ENCODE assay signal across 19 cellular contexts in genomic region chr10:128066954-128067382, GRCh38. TPM values are rescaled to one million over a fixed set of nuclear protein-coding genes. Genes with fewer than 3 reads are reported as not detected.
A peak's percentile ranks its signal among the peaks of the same experiment; 100 is the strongest.
DNase-seq lines count a peak whose midpoint lies in the region; ATAC-seq and TF ChIP-seq lines count a peak whose summit lies in the region.
"Had no signal": no experiment of that assay in that cellular context is flagged by ENCODE, and none has a peak within 500 bp of the region (broad histone marks: within the 10 kb centered on the region; RNA-seq: fewer than 3 reads in every experiment).

No MANE protein-coding gene starts in this region.

- no peaks in the 10 kb centered on the region for H3K79me2 ChIP-seq in hepatocyte
- H3K79me2 ChIP-seq: parathyroid adenoma had no signal

- no peaks in the 10 kb centered on the region for H4K20me1 ChIP-seq in hepatocyte (ENCODE audit: insufficient read depth, poor library complexity, severe bottlenecking)

- CTCF ChIA-PET in activated CD4-positive, alpha-beta T cell treated with anti-CD3 and anti-CD28 coated beads for 36 hours (lab: Charles Lee): interaction anchor here (1.1 to 5.9 kb wide), 2 partner anchors 31 to 48 kb away, joined by 3 to 120 read pairs; no protein-coding TSS in a partner anchor

- POLR2A ChIA-PET in activated CD4-positive, alpha-beta T cell treated with anti-CD3 and anti-CD28 coated beads for 36 hours (lab: Charles Lee): no interaction called here

- H3K27me3 ChIP-seq in endodermal cell (ENCODE audit: control insufficient read depth, insufficient read depth, low read length, poor library complexity, severe bottlenecking): peaks cover 20% of the 10 kb centered on the region
- H3K27me3 ChIP-seq in hepatocyte: no peaks in the 10 kb centered on the region
- H3K27me3 ChIP-seq: BE2C, stomach had no signal

- peaks cover 17% of the 10 kb centered on the region for H3K4me1 ChIP-seq in endodermal cell (ENCODE audit: control insufficient read depth, insufficient read depth, low read length)
- H3K4me1 ChIP-seq in hepatocyte (ENCODE audit: insufficient read depth): no peaks in the 10 kb centered on the region
- H3K4me1 ChIP-seq: BE2C, parathyroid adenoma had no signal

- no peak overlapping the region for H3K4me3 ChIP-seq in endodermal cell (ENCODE audit: low read length)
- no peak overlapping the region for H3K4me3 ChIP-seq in hepatocyte
- H3K4me3 ChIP-seq: sigmoid colon, SK-N-MC, stomach had no signal

- H3K9me2 ChIP-seq in hepatocyte (replicated peaks; ENCODE audit: insufficient read depth): no peaks in the 10 kb centered on the region

- peaks cover 64% of the 10 kb centered on the region for H3K4me1 Mint-ChIP-seq in activated CD4-positive, alpha-beta T cell treated with anti-CD3 and anti-CD28 coated beads for 36 hours
- H3K4me1 Mint-ChIP-seq in IgD-negative memory B cell: peaks cover 29 to 52% (median 42%) of the 10 kb centered on the region in 3 donors
- H3K4me1 Mint-ChIP-seq in endothelial cell (ENCODE audit: unreplicated experiment): peaks cover 56% of the 10 kb centered on the region
- H3K4me1 Mint-ChIP-seq in endodermal cell: peaks cover 20% of the 10 kb centered on the region

- no peak overlapping the region for H3K4me3 Mint-ChIP-seq in activated CD4-positive, alpha-beta T cell treated with anti-CD3 and anti-CD28 coated beads for 36 hours
- H3K4me3 Mint-ChIP-seq in IgD-negative memory B cell (peak overlapping the region in 3 of 4 donors; percentile 10 to 35 (median 11)), endothelial cell (ENCODE audit: unreplicated experiment) (peak overlapping the region; percentile 52), endodermal cell (no peak overlapping the region)

- H3K9me3 ChIP-seq in endodermal cell (ENCODE audit: control insufficient read depth, low read length): no peaks in the 10 kb centered on the region
- no peaks in the 10 kb centered on the region for H3K9me3 ChIP-seq in hepatocyte (ENCODE audit: low read depth)
- H3K9me3 ChIP-seq: BE2C, sigmoid colon, stomach had no signal

- intact Hi-C loops in activated CD4-positive, alpha-beta T cell treated with anti-CD3 and anti-CD28 coated beads for 36 hours (cut with DNase I, micrococcal nuclease): loop anchor here in 1 of 2 experiments (10.0 kb wide), 1 partner anchor 352 kb away; no protein-coding TSS in a partner anchor

- H3K27ac ChIP-seq in endodermal cell (ENCODE audit: low read depth, low read length): no peak overlapping the region
- no peak overlapping the region for H3K27ac ChIP-seq in hepatocyte
- H3K27ac ChIP-seq: 22Rv1, parathyroid adenoma, sigmoid colon, SK-N-MC, stomach had no signal

- DNase-seq in activated CD4-positive, alpha-beta T cell treated with anti-CD3 and anti-CD28 coated beads for 36 hours: no peak
- no peak for DNase-seq in activated CD4-positive, alpha-beta T cell treated with anti-CD3 and anti-CD28 coated beads, Interleukin-2, amount 50 U/mL, for 48 hours
- DNase-seq in endothelial cell (ENCODE audit: low spot score) (no peak), omental fat pad (ENCODE audit: low spot score) (peak; percentile 21), endodermal cell (no peak), HPDE6-E6E7 (ENCODE audit: extremely low spot score) (no peak), hepatocyte (ENCODE audit: low spot score) (no peak)
- DNase-seq: activated gamma-delta T cell, anterior cingulate cortex, BE2C, NCI-H1694 treated with DMSO at 0.1 percent for 48 hours, NCI-H226, stomach had no signal

- no peaks in the 10 kb centered on the region for H3K27me3 Mint-ChIP-seq in activated CD4-positive, alpha-beta T cell treated with anti-CD3 and anti-CD28 coated beads for 36 hours
- no peaks in the 10 kb centered on the region for H3K27me3 Mint-ChIP-seq in IgD-negative memory B cell
- H3K27me3 Mint-ChIP-seq in endothelial cell (ENCODE audit: unreplicated experiment): peaks cover 21% of the 10 kb centered on the region
- peaks cover 10% of the 10 kb centered on the region for H3K27me3 Mint-ChIP-seq in endodermal cell (ENCODE audit: insufficient read depth)

- WGBS in endodermal cell (ENCODE audit: insufficient coverage in 1 of 2, insufficient read length in 1 of 2), 2 experiments: 82 to 100% methylated on average over 3 to 11 of the region's 11 CpGs
- WGBS in hepatocyte (ENCODE audit: low lambda C conversion rate, missing lambda C conversion rate): 93% methylated on average over 11 of the region's 11 CpGs

- peaks cover 3% of the 10 kb centered on the region for H3K9me3 Mint-ChIP-seq in activated CD4-positive, alpha-beta T cell treated with anti-CD3 and anti-CD28 coated beads for 36 hours (ENCODE audit: low read depth)
- H3K9me3 Mint-ChIP-seq in IgD-negative memory B cell (no peaks in the 10 kb centered on the region), endothelial cell (ENCODE audit: unreplicated experiment) (no peaks in the 10 kb centered on the region), endodermal cell (no peaks in the 10 kb centered on the region)

- H2AFZ ChIP-seq in hepatocyte: no peak overlapping the region
- H2AFZ ChIP-seq: parathyroid adenoma had no signal

- H3K27ac Mint-ChIP-seq in activated CD4-positive, alpha-beta T cell treated with anti-CD3 and anti-CD28 coated beads for 36 hours: peak overlapping the region; percentile 35
- H3K27ac Mint-ChIP-seq in IgD-negative memory B cell: peak overlapping the region in 2 of 3 donors; percentile 45 to 64
- H3K27ac Mint-ChIP-seq in endothelial cell (ENCODE audit: unreplicated experiment): peak overlapping the region; percentile 4
- H3K27ac Mint-ChIP-seq in endodermal cell: no peak overlapping the region

- no peak overlapping the region for H3K4me2 ChIP-seq in hepatocyte

- H3K36me3 ChIP-seq in endodermal cell (ENCODE audit: control insufficient read depth, insufficient read depth, low read length) (no peaks in the 10 kb centered on the region), hepatocyte (replicated peaks; ENCODE audit: insufficient read depth, low read depth) (no peaks in the 10 kb centered on the region)
- H3K36me3 ChIP-seq: BE2C had no signal

- TF ChIP-seq CTCF in endothelial cell (IDR thresholded peaks at IDR 0.05; ENCODE audit: unreplicated experiment) (no peak), omental fat pad (IDR thresholded peaks at IDR 0.05) (no peak), endodermal cell (conservative IDR thresholded peaks at IDR 0.05) (no peak), hepatocyte (IDR thresholded peaks at IDR 0.05; ENCODE audit: poor library complexity) (no peak)

- H3K9ac ChIP-seq in endodermal cell (ENCODE audit: extremely low read depth, low read length, poor library complexity, severe bottlenecking): no peak overlapping the region
- H3K9ac ChIP-seq: parathyroid adenoma had no signal

- H3K36me3 Mint-ChIP-seq in activated CD4-positive, alpha-beta T cell treated with anti-CD3 and anti-CD28 coated beads for 36 hours (ENCODE audit: low read depth): peaks cover 66% of the 10 kb centered on the region
- H3K36me3 Mint-ChIP-seq in IgD-negative memory B cell (no peaks in the 10 kb centered on the region), endothelial cell (ENCODE audit: low read depth, unreplicated experiment) (peaks cover 69% of the 10 kb centered on the region), endodermal cell (ENCODE audit: low read depth) (no peaks in the 10 kb centered on the region)

- no peak for ATAC-seq in activated CD4-positive, alpha-beta T cell treated with anti-CD3 and anti-CD28 coated beads for 36 hours
- no peak for ATAC-seq in omental fat pad (ENCODE audit: low FRiP score)
- ATAC-seq: Panc1 had no signal

RNA-seq across cellular contexts. Expression of gene MKI67, which starts 59.3 kb away (rescaled TPM):
- total RNA-seq in activated CD4-positive, alpha-beta T cell treated with anti-CD3 and anti-CD28 coated beads for 36 hours: 100 to 1,000 TPM; 234 to 244 TPM
- 0.59 TPM for polyA plus RNA-seq in IgD-negative memory B cell
- 19.7 TPM for total RNA-seq in endothelial cell (ENCODE audit: unreplicated experiment)
- total RNA-seq in omental fat pad: 1 to 10 TPM in 3 of 4 donors, under 1 TPM in 1; 0.63 to 9.6 (median 1.6) TPM
- total RNA-seq in endodermal cell: 10 to 100 TPM; 74.8 to 90.5 TPM
- 66.5 TPM for polyA plus RNA-seq in endodermal cell (2013, experiment 1 of 2)
- 75.5 TPM for polyA plus RNA-seq in endodermal cell (2013, experiment 2 of 2)
- 9.1 and 13.1 TPM in 2 replicates for total RNA-seq in hepatocyte
- 8.1 and 9.5 TPM in 2 replicates for polyA plus RNA-seq in hepatocyte

Comparison
In these comparisons a context has a peak if more than half of its experiments do, and no peak if none do; other contexts are left out.
1. H3K4me3 Mint-ChIP-seq: peak in IgD-negative memory B cell (3 of 4) and endothelial cell (single experiment); none in activated CD4-positive, alpha-beta T cell treated with anti-CD3 and anti-CD28 coated beads for 36 hours (single experiment) and endodermal cell (single experiment).